ENCODE assay signal across 12 cellular contexts in the genomic region with DNA sequence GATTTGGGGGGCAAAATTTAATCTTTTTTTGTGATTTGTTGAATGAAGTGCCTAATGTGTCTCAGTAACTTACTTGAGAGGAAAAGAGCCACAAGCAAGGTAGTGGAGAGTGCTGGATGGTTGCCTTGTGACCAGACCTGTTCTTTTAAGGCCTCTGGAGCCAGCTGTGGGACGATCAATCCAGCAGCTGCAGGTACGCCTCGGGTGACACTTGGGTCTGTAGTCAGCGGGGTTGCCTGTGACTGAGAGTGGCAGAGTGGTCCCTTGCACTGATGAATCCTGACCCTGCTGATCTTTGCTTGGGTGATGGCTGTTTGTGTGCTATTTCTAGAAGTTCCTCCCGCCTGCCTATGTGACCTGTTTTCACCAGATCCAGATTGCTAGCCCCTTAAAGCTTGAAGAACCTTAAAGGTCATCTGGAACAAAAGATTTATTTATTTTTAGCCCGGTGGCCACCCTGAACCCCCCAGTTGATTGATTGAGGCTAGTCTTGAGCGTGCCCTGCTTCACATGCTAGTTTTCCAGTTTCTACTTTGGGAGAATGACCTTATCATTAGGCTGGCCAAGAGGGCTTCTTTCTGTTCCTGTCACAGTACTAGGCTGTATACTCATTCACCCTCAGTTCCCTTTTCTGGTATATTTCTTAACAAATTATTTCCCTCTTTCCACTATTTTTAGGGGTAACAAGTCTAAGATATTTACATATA. TPM values are rescaled to one million over a fixed set of nuclear protein-coding genes. Genes with fewer than 3 reads are reported as not detected.
DNase-seq lines count a peak whose midpoint lies in the region; ATAC-seq, FAIRE-seq and TF ChIP-seq lines count a peak whose summit lies in the region.
"Had no signal": no experiment of that assay in that cellular context is flagged by ENCODE, and none has a peak within 500 bp of the region (broad histone marks: within the 10 kb centered on the region; RNA-seq: fewer than 3 reads in every experiment).

No MANE protein-coding gene starts in this region.

- H3K36me3 ChIP-seq in Peyer's patch (no peaks in the 10 kb centered on the region), esophagus muscularis mucosa (no peaks in the 10 kb centered on the region), small intestine (ENCODE audit: control insufficient read depth in 2 of 2, insufficient read depth in 2 of 2, low read length in 2 of 2) (no peaks in the 10 kb centered on the region), brain microvascular endothelial cell (replicated peaks) (no peaks in the 10 kb centered on the region), PC-3 (ENCODE audit: low read depth, low read length) (no peaks in the 10 kb centered on the region)

- no peaks in the 10 kb centered on the region for H3K9me2 ChIP-seq in PC-3 (replicated peaks; ENCODE audit: low read length)
- H3K9me2 ChIP-seq: SK-N-SH had no signal

- no peak overlapping the region for H3K9ac ChIP-seq in PC-3 (ENCODE audit: low read length)
- H3K9ac ChIP-seq: SK-N-SH had no signal

- in situ Hi-C loops in brain microvascular endothelial cell (cut with HindIII; ENCODE audit: low pct_ligation_motif_present, low sequenced_read_pairs), result no loop called here

- no peaks in the 10 kb centered on the region for H4K20me1 ChIP-seq in PC-3 (ENCODE audit: low read length)

- peaks cover 24% of the 10 kb centered on the region for H3K79me2 ChIP-seq in PC-3 (ENCODE audit: low read length)

- TF ChIP-seq EP300 in esophagus muscularis mucosa (IDR thresholded peaks at IDR 0.05), result no peak

- FAIRE-seq in small intestine (lab: Jason Lieb, UNC), result no peak
- FAIRE-seq: GM19239 had no signal

- 56% methylated on average over 7 of the region's 7 CpGs for WGBS in esophagus muscularis mucosa
- WGBS in small intestine, 3 donors, result 65 to 80% (median 68%) methylated on average over 7 of the region's 7 CpGs

- H2AFZ ChIP-seq in PC-3 (ENCODE audit: low read length), result no peak overlapping the region

- peak overlapping the region; percentile 32 to 73 (median 62) for H3K27ac ChIP-seq in Peyer's patch
- H3K27ac ChIP-seq in esophagus muscularis mucosa (replicated peaks in 1 of 4), result peak overlapping the region; percentile 40 to 73 (median 59)
- H3K27ac ChIP-seq in small intestine (ENCODE audit: low read depth in 1 of 2, low read length in 1 of 2), result peak overlapping the region; percentile 47 to 72
- H3K27ac ChIP-seq in brain microvascular endothelial cell, result no peak overlapping the region
- no peak overlapping the region for H3K27ac ChIP-seq in PC-3 (ENCODE audit: low read length)

- CTCF ChIA-PET in PC-3 (lab: Charles Lee), result no interaction called here

- intact Hi-C loops in esophagus muscularis mucosa (cut with DNase I) (no loop called here), PC-3 (cut with micrococcal nuclease) (no loop called here)

- no peak for TF ChIP-seq CTCF in Peyer's patch (IDR thresholded peaks at IDR 0.05)
- no peak for TF ChIP-seq CTCF in esophagus muscularis mucosa (IDR thresholded peaks at IDR 0.05)
- no peak for TF ChIP-seq CTCF in brain microvascular endothelial cell (IDR thresholded peaks at IDR 0.05; ENCODE audit: low read depth, low read length, missing control alignments)
- no peak for TF ChIP-seq CTCF in PC-3 (conservative IDR thresholded peaks at IDR 0.05; ENCODE audit: low read depth, low read length)

- no peak for TF ChIP-seq POLR2A in Peyer's patch (IDR thresholded peaks at IDR 0.05)
- no peak for TF ChIP-seq POLR2A in esophagus muscularis mucosa (IDR thresholded peaks at IDR 0.05; ENCODE audit: low read depth)

- POLR2A ChIA-PET in PC-3 (lab: Charles Lee; ENCODE audit: unreplicated experiment), result no interaction called here

- H3K9me3 ChIP-seq in Peyer's patch (no peaks in the 10 kb centered on the region), esophagus muscularis mucosa (no peaks in the 10 kb centered on the region), small intestine (ENCODE audit: control insufficient read depth, low read depth) (no peaks in the 10 kb centered on the region), PC-3 (ENCODE audit: low read length) (no peaks in the 10 kb centered on the region)
- H3K9me3 ChIP-seq: SK-N-SH had no signal

- no peaks in the 10 kb centered on the region for H3K27me3 ChIP-seq in Peyer's patch
- H3K27me3 ChIP-seq in esophagus muscularis mucosa, result no peaks in the 10 kb centered on the region
- peaks cover 0 to 2% of the 10 kb centered on the region in 2 donors for H3K27me3 ChIP-seq in small intestine (ENCODE audit: control insufficient read depth in 2 of 2, insufficient read depth in 2 of 2, low read length in 2 of 2)
- H3K27me3 ChIP-seq in brain microvascular endothelial cell (replicated peaks), result no peaks in the 10 kb centered on the region
- no peaks in the 10 kb centered on the region for H3K27me3 ChIP-seq in PC-3 (ENCODE audit: low read length)

- peaks cover 0 to 5% (median 0%) of the 10 kb centered on the region in 4 donors for H3K4me1 ChIP-seq in Peyer's patch
- H3K4me1 ChIP-seq in esophagus muscularis mucosa, result peaks cover 24 to 56% (median 36%) of the 10 kb centered on the region in 4 donors
- no peaks in the 10 kb centered on the region for H3K4me1 ChIP-seq in small intestine (ENCODE audit: control insufficient read depth in 2 of 2, insufficient read depth in 1 of 2, low read depth in 1 of 2, low read length in 1 of 2)
- peaks cover 15% of the 10 kb centered on the region for H3K4me1 ChIP-seq in PC-3 (ENCODE audit: insufficient read depth, low read length)

- BruUV-seq in PC-3 (replicated peaks; lab: Mats Ljungman, UMichigan), result no TSS peak

- H3K4me2 ChIP-seq in PC-3 (ENCODE audit: low read length), result no peak overlapping the region
- H3K4me2 ChIP-seq: SK-N-SH had no signal

- H3F3A ChIP-seq in PC-3 (ENCODE audit: low read length, unreplicated experiment), result no peaks in the 10 kb centered on the region

- peak; percentile 59 for ATAC-seq in GM19351 (IDR thresholded peaks at IDR 0.05; ENCODE audit: unreplicated experiment)
- no peak for ATAC-seq in PC-3
- no peak for ATAC-seq in GM21737 (IDR thresholded peaks at IDR 0.05; ENCODE audit: unreplicated experiment)

- H3K4me3 ChIP-seq in Peyer's patch, result no peak overlapping the region
- H3K4me3 ChIP-seq in esophagus muscularis mucosa, result no peak overlapping the region
- no peak overlapping the region for H3K4me3 ChIP-seq in small intestine (ENCODE audit: low read depth in 1 of 2, low read length in 2 of 2)
- H3K4me3 ChIP-seq in brain microvascular endothelial cell (ENCODE audit: low read depth, low read length), result no peak overlapping the region
- no peak overlapping the region for H3K4me3 ChIP-seq in PC-3 (ENCODE audit: low read length)

- DNase-seq in Peyer's patch, result no peak
- DNase-seq in esophagus muscularis mucosa (ENCODE audit: extremely low spot score), result no peak
- DNase-seq in small intestine, result no peak
- DNase-seq in brain microvascular endothelial cell, result no peak
- DNase-seq in H4 (ENCODE audit: low spot score), result no peak
- no peak for DNase-seq in PC-3
- DNase-seq: activated effector memory CD4-positive, alpha-beta T cell treated with Interleukin-2 at 50 U/mL for 16 hours; NCI-H1417 treated with DMSO at 0.1 percent for 48 hours; SK-N-SH had no signal

RNA-seq across cellular contexts. Expression of gene PRKCH, which starts 23.2 kb away (rescaled TPM):
- total RNA-seq in Peyer's patch, result 10 to 100 TPM; 32.5 to 64.2 (median 53.0) TPM
- 10 to 100 TPM; 13.3 to 67.6 (median 32.2) TPM for total RNA-seq in esophagus muscularis mucosa
- polyA plus RNA-seq in small intestine, result 10 to 100 TPM; 12.1 to 17.3 (median 13.6) TPM
- 5.0 and 5.3 TPM in 2 replicates for total RNA-seq in H4 (2014; rRNA removed; shearing (Covaris generic))
- 80.8 and 170 TPM in 2 replicates for total RNA-seq in PC-3 (2014; rRNA removed)

Comparison
In these comparisons a context has a peak if more than half of its experiments do, and no peak if none do; other contexts are left out.
1. H3K27ac ChIP-seq: peak in Peyer's patch (4 of 4), esophagus muscularis mucosa (4 of 4) and small intestine (2 of 2); none in brain microvascular endothelial cell (single experiment) and PC-3 (single experiment).